Comparison of ENCODE assay signal across 29 cellular contexts in genomic region chrX:1824855-1825254, GRCh38.
"Had no signal": no experiment of that assay in that cellular context is flagged by ENCODE, and none has a peak within 500 bp of the region (broad histone marks: within the 10 kb centered on the region; RNA-seq: fewer than 3 reads in every experiment).

No MANE protein-coding gene starts in this region.

- H3K4me1 ChIP-seq: heart left ventricle, left lung, prostate gland, sigmoid colon, spleen, testis, thyroid gland, transverse colon, upper lobe of right lung had no signal

- H3K4me3 ChIP-seq: heart left ventricle, left lung, lung, mucosa of descending colon, ovary, prostate gland, sigmoid colon, spleen, testis, thyroid gland, transverse colon, upper lobe of right lung had no signal

- DNase-seq: heart left ventricle; hypothalamus; immature natural killer cell; kidney; left colon; left lung; mesendoderm; midbrain; mucosa of descending colon; naive thymus-derived CD4-positive, alpha-beta T cell; ovary; retina; right cardiac atrium; sigmoid colon; small intestine; spleen; stimulated activated CD4-positive, alpha-beta T cell treated with anti-CD3 and anti-CD28 coated beads, Interleukin-4, amount 100 ng/mL, for 24 hours; stimulated activated naive CD4-positive, alpha-beta T cell treated with Interleukin-2 at 50 U/mL for 16 hours; stimulated activated naive CD8-positive, alpha-beta T cell treated with anti-CD3 and anti-CD28 coated beads, Interleukin-15, amount 100 ng/mL, for 72 hours; testis; thyroid gland; transverse colon; upper lobe of right lung had no signal

- H3K27me3 Mint-ChIP-seq: stimulated activated naive CD8-positive, alpha-beta T cell treated with anti-CD3 and anti-CD28 coated beads, Interleukin-15, amount 100 ng/mL, for 72 hours had no signal

- ATAC-seq: heart left ventricle; left colon; left lung; mucosa of descending colon; naive thymus-derived CD4-positive, alpha-beta T cell; natural killer cell treated with Interleukin-12 subunit alpha and Interleukin-12 subunit beta and Interleukin-15 and Interleukin-18, amount 100 ng/mL, for 72 hours; right cardiac atrium; stimulated activated effector memory CD8-positive, alpha-beta T cell treated with anti-CD3 and anti-CD28 coated beads, Interleukin-12 subunit alpha, Interleukin-12 subunit beta, amount 100 ng/mL, for 72 hours; stimulated activated naive CD8-positive, alpha-beta T cell treated with anti-CD3 and anti-CD28 coated beads, Interleukin-15, amount 100 ng/mL, for 72 hours; upper lobe of right lung had no signal

- FAIRE-seq: islet of Langerhans, kidney, small intestine, urothelium cell line had no signal

- H3K27ac ChIP-seq: heart left ventricle, left lung, ovary, prostate gland, sigmoid colon, spleen, testis, thyroid gland, transverse colon, upper lobe of right lung had no signal

- H3K36me3 Mint-ChIP-seq: immature natural killer cell; naive thymus-derived CD4-positive, alpha-beta T cell; natural killer cell treated with Interleukin-12 subunit alpha and Interleukin-12 subunit beta and Interleukin-15 and Interleukin-18, amount 100 ng/mL, for 72 hours; stimulated activated effector memory CD8-positive, alpha-beta T cell treated with anti-CD3 and anti-CD28 coated beads, Interleukin-12 subunit alpha, Interleukin-12 subunit beta, amount 100 ng/mL, for 72 hours had no signal

- H3K36me3 ChIP-seq: heart left ventricle, left lung, ovary, prostate gland, sigmoid colon, spleen, thyroid gland, transverse colon, upper lobe of right lung had no signal

- H3K27me3 ChIP-seq: heart left ventricle, left lung, ovary, sigmoid colon, spleen, testis, thyroid gland, transverse colon, upper lobe of right lung had no signal

- H3K9me3 Mint-ChIP-seq: immature natural killer cell; natural killer cell treated with Interleukin-12 subunit alpha and Interleukin-12 subunit beta and Interleukin-15 and Interleukin-18, amount 100 ng/mL, for 72 hours; stimulated activated effector memory CD8-positive, alpha-beta T cell treated with anti-CD3 and anti-CD28 coated beads, Interleukin-12 subunit alpha, Interleukin-12 subunit beta, amount 100 ng/mL, for 72 hours had no signal

- H3K9me3 ChIP-seq: heart left ventricle, left lung, mucosa of descending colon, ovary, prostate gland, sigmoid colon, testis, thyroid gland, transverse colon, upper lobe of right lung had no signal

- H3K4me1 Mint-ChIP-seq: immature natural killer cell; stimulated activated effector memory CD8-positive, alpha-beta T cell treated with anti-CD3 and anti-CD28 coated beads, Interleukin-12 subunit alpha, Interleukin-12 subunit beta, amount 100 ng/mL, for 72 hours had no signal

- H3K4me3 Mint-ChIP-seq: immature natural killer cell; naive thymus-derived CD4-positive, alpha-beta T cell; natural killer cell treated with Interleukin-12 subunit alpha and Interleukin-12 subunit beta and Interleukin-15 and Interleukin-18, amount 100 ng/mL, for 72 hours; stimulated activated effector memory CD8-positive, alpha-beta T cell treated with anti-CD3 and anti-CD28 coated beads, Interleukin-12 subunit alpha, Interleukin-12 subunit beta, amount 100 ng/mL, for 72 hours; stimulated activated naive CD8-positive, alpha-beta T cell treated with anti-CD3 and anti-CD28 coated beads, Interleukin-15, amount 100 ng/mL, for 72 hours had no signal

- H3K27ac Mint-ChIP-seq: immature natural killer cell; naive thymus-derived CD4-positive, alpha-beta T cell; natural killer cell treated with Interleukin-12 subunit alpha and Interleukin-12 subunit beta and Interleukin-15 and Interleukin-18, amount 100 ng/mL, for 72 hours; stimulated activated effector memory CD8-positive, alpha-beta T cell treated with anti-CD3 and anti-CD28 coated beads, Interleukin-12 subunit alpha, Interleukin-12 subunit beta, amount 100 ng/mL, for 72 hours had no signal
